2 cellular contexts compared by ENCODE assay signal in genomic region chr11:113689711-113690618, GRCh38.
TF ChIP-seq lines count a peak whose summit lies in the region.

No MANE protein-coding gene starts in this region.

TF ChIP-seq in IMR-90, 13 proteins besides CTCF, POLR2A, EP300 and RAD21:
- TF ChIP-seq FOS (IDR thresholded peaks at IDR 0.05; ENCODE audit: low read depth, low read length), result no peak

TF ChIP-seq in K562, 482 proteins besides CTCF, POLR2A, EP300 and RAD21 (continues in another document):
- TF ChIP-seq CHD1 (IDR thresholded peaks at IDR 0.05; ENCODE audit: low read length) (no peak), ZFP1 (CRISPR knock-in tag; IDR thresholded peaks at IDR 0.05) (no peak), E2F5 (CRISPR knock-in tag; IDR thresholded peaks at IDR 0.05) (no peak), FOXK1 (CRISPR knock-in tag; IDR thresholded peaks at IDR 0.05; ENCODE audit: borderline replicate concordance) (peak; percentile 52; the same call in 1 of the 2 replicates), EGR1 (conservative IDR thresholded peaks at IDR 0.05) (0 out of 2 replicates have a peak, but pooled peaks have one; percentile 12), ZNF217 (CRISPR knock-in tag; IDR thresholded peaks at IDR 0.05) (no peak), SMARCE1 (IDR thresholded peaks at IDR 0.05) (no peak), BRD9 (IDR thresholded peaks at IDR 0.05; ENCODE audit: low read depth, partially characterized antibody) (no peak), HEY1 (CRISPR knock-in tag; IDR thresholded peaks at IDR 0.05; ENCODE audit: borderline replicate concordance) (no peak), HNRNPLL (IDR thresholded peaks at IDR 0.05; ENCODE audit: low read depth, low read length, poor library complexity, severe bottlenecking) (no peak), ZNF830 (CRISPR knock-in tag; IDR thresholded peaks at IDR 0.05) (no peak), DMBX1 (CRISPR knock-in tag; IDR thresholded peaks at IDR 0.05; ENCODE audit: borderline replicate concordance) (0 out of 2 replicates have a peak, but pooled peaks have one; percentile 16), ARHGAP35 (IDR thresholded peaks at IDR 0.05; ENCODE audit: partially characterized antibody) (no peak), ZKSCAN8 (CRISPR knock-in tag; IDR thresholded peaks at IDR 0.05) (0 out of 2 replicates have a peak, but pooled peaks have one; percentile 24), SRSF9 (IDR thresholded peaks at IDR 0.05; ENCODE audit: borderline replicate concordance, low read depth, low read length) (no peak), BMI1 (IDR thresholded peaks at IDR 0.05; ENCODE audit: low read length) (no peak), TAF7 (tag; IDR thresholded peaks at IDR 0.05) (peak; percentile 44; the same call in 1 of the 2 replicates), PHF21A (IDR thresholded peaks at IDR 0.05; ENCODE audit: borderline replicate concordance, low read depth) (no peak), CREBBP (IDR thresholded peaks at IDR 0.05; ENCODE audit: low read depth, low read length) (no peak), ETV6 (IDR thresholded peaks at IDR 0.05; ENCODE audit: borderline replicate concordance in 1 of 2, low read depth in 2 of 2, low read length in 1 of 2) (no peak), ETV6 (CRISPR knock-in tag; IDR thresholded peaks at IDR 0.05; ENCODE audit: borderline replicate concordance) (no peak), HDAC8 (tag; IDR thresholded peaks at IDR 0.05) (0 out of 2 replicates have a peak, but pooled peaks have one; percentile 44), ASH1L (IDR thresholded peaks at IDR 0.05; ENCODE audit: borderline replicate concordance, low read depth, partially characterized antibody) (no peak), CREB5 (CRISPR knock-in tag; IDR thresholded peaks at IDR 0.05) (0 out of 2 replicates have a peak, but pooled peaks have one; percentile 19), JUN (IDR thresholded peaks at IDR 0.05; ENCODE audit: borderline replicate concordance, low read depth, low read length) (no peak), JUN (CRISPR knock-in tag; IDR thresholded peaks at IDR 0.05; ENCODE audit: borderline replicate concordance) (no peak), ZNF408 (CRISPR knock-in tag; IDR thresholded peaks at IDR 0.05; ENCODE audit: low read depth) (no peak), ZNF561 (CRISPR knock-in tag; conservative IDR thresholded peaks at IDR 0.05) (no peak), CBX3 (IDR thresholded peaks at IDR 0.05; ENCODE audit: borderline replicate concordance in 1 of 2, low read length in 2 of 2) (no peak), MYC (IDR thresholded peaks at IDR 0.05; ENCODE audit: low read depth, low read length) (0 out of 2 replicates have a peak, but pooled peaks have one; percentile 40), MYC (CRISPR knock-in tag; IDR thresholded peaks at IDR 0.05; ENCODE audit: borderline replicate concordance, low read depth) (no peak), HINFP (tag; conservative IDR thresholded peaks at IDR 0.05; ENCODE audit: low read depth) (peak; percentile 47; the same call in 1 of the 2 replicates), SIN3B (IDR thresholded peaks at IDR 0.05; ENCODE audit: low read depth) (no peak), HOMEZ (CRISPR knock-in tag; IDR thresholded peaks at IDR 0.05) (no peak), ZNF165 (CRISPR knock-in tag; IDR thresholded peaks at IDR 0.05; ENCODE audit: borderline replicate concordance) (no peak), ZNF584 (CRISPR knock-in tag; IDR thresholded peaks at IDR 0.05; ENCODE audit: low read depth) (no peak), RCOR1 (IDR thresholded peaks at IDR 0.05; ENCODE audit: borderline replicate concordance in 1 of 2, low read depth in 2 of 2, low read length in 2 of 2) (0 out of 4 replicates have a peak, but pooled peaks of 1 of the 2 experiments have one; percentile 27), TAF9B (IDR thresholded peaks at IDR 0.05; ENCODE audit: partially characterized antibody) (no peak), NR4A1 (CRISPR knock-in tag; IDR thresholded peaks at IDR 0.05) (no peak), NR4A1 (tag; IDR thresholded peaks at IDR 0.05) (peak; percentile 30; the same call in 1 of the 2 replicates), CHD7 (IDR thresholded peaks at IDR 0.05; ENCODE audit: low read depth, low read length) (no peak), SAFB2 (IDR thresholded peaks at IDR 0.05; ENCODE audit: borderline replicate concordance, low read depth, low read length, severe bottlenecking) (no peak), RB1 (IDR thresholded peaks at IDR 0.05; ENCODE audit: low read depth) (no peak), KLF13 (tag; IDR thresholded peaks at IDR 0.05; ENCODE audit: borderline replicate concordance, low read depth) (peak; percentile 87), STAT6 (CRISPR knock-in tag; IDR thresholded peaks at IDR 0.05) (no peak), ZKSCAN1 (IDR thresholded peaks at IDR 0.05; ENCODE audit: low read depth, low read length) (peak; percentile 56; the same call in 1 of the 2 replicates)
